Comparison of ENCODE assay signal across 1 cellular context in the genomic region with DNA sequence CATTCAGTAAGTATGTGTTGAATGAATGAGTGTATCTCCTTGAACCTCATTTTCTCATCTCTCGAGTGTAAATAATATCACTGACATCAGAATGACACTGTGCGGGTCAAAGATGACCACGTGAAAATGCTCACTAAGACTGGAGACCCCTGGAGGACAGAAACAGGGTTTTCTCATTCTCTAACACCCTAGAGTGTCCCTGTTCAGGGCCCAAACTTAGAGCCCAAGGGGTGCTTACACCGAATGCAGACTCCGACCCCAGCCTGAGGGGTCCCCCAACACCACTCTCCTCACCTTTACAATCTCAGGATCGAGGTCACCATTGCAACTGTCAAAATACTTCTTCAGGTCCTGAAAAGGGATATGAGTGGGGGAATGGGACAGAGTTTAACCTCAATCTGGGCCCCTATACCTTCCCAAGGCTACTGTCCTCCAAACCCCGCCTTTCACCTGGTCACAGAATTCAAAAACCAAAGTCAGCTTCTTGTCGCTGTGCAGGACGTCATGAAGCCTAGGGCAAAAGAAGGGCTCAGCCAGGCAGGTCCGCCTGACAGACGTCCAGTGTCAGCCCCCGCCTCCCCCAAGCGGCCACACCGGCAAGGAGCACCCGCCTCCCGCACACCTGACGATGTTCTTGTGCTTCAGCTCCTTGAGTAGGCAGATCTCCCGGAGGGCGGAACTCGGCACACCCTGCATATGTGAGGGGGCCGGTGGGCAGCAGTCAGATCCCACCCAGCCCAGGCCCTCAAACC.
A peak's percentile ranks its signal among the peaks of the same experiment; 100 is the strongest.
TF ChIP-seq lines count a peak whose summit lies in the region.

No MANE protein-coding gene starts in this region.

TF ChIP-seq in K562, 482 proteins besides CTCF, POLR2A, EP300 and RAD21 (continued from another document):
- TF ChIP-seq, protein P1, sequence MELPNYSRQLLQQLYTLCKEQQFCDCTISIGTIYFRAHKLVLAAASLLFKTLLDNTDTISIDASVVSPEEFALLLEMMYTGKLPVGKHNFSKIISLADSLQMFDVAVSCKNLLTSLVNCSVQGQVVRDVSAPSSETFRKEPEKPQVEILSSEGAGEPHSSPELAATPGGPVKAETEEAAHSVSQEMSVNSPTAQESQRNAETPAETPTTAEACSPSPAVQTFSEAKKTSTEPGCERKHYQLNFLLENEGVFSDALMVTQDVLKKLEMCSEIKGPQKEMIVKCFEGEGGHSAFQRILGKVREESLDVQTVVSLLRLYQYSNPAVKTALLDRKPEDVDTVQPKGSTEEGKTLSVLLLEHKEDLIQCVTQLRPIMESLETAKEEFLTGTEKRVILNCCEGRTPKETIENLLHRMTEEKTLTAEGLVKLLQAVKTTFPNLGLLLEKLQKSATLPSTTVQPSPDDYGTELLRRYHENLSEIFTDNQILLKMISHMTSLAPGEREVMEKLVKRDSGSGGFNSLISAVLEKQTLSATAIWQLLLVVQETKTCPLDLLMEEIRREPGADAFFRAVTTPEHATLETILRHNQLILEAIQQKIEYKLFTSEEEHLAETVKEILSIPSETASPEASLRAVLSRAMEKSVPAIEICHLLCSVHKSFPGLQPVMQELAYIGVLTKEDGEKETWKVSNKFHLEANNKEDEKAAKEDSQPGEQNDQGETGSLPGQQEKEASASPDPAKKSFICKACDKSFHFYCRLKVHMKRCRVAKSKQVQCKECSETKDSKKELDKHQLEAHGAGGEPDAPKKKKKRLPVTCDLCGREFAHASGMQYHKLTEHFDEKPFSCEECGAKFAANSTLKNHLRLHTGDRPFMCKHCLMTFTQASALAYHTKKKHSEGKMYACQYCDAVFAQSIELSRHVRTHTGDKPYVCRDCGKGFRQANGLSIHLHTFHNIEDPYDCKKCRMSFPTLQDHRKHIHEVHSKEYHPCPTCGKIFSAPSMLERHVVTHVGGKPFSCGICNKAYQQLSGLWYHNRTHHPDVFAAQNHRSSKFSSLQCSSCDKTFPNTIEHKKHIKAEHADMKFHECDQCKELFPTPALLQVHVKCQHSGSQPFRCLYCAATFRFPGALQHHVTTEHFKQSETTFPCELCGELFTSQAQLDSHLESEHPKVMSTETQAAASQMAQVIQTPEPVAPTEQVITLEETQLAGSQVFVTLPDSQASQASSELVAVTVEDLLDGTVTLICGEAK (IDR thresholded peaks at IDR 0.05) = no peak
- TF ChIP-seq, protein P1 (CRISPR knock-in tag; IDR thresholded peaks at IDR 0.05) = no peak
- TF ChIP-seq, protein P2, sequence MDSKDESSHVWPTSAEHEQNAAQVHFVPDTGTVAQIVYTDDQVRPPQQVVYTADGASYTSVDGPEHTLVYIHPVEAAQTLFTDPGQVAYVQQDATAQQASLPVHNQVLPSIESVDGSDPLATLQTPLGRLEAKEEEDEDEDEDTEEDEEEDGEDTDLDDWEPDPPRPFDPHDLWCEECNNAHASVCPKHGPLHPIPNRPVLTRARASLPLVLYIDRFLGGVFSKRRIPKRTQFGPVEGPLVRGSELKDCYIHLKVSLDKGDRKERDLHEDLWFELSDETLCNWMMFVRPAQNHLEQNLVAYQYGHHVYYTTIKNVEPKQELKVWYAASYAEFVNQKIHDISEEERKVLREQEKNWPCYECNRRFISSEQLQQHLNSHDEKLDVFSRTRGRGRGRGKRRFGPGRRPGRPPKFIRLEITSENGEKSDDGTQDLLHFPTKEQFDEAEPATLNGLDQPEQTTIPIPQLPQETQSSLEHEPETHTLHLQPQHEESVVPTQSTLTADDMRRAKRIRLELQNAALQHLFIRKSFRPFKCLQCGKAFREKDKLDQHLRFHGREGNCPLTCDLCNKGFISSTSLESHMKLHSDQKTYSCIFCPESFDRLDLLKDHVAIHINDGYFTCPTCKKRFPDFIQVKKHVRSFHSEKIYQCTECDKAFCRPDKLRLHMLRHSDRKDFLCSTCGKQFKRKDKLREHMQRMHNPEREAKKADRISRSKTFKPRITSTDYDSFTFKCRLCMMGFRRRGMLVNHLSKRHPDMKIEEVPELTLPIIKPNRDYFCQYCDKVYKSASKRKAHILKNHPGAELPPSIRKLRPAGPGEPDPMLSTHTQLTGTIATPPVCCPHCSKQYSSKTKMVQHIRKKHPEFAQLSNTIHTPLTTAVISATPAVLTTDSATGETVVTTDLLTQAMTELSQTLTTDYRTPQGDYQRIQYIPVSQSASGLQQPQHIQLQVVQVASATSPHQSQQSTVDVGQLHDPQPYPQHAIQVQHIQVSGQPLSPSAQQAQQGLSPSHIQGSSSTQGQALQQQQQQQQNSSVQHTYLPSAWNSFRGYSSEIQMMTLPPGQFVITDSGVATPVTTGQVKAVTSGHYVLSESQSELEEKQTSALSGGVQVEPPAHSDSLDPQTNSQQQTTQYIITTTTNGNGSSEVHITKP (IDR thresholded peaks at IDR 0.05; ENCODE audit: partially characterized antibody) = peak; percentile 29
- TF ChIP-seq, protein P3, sequence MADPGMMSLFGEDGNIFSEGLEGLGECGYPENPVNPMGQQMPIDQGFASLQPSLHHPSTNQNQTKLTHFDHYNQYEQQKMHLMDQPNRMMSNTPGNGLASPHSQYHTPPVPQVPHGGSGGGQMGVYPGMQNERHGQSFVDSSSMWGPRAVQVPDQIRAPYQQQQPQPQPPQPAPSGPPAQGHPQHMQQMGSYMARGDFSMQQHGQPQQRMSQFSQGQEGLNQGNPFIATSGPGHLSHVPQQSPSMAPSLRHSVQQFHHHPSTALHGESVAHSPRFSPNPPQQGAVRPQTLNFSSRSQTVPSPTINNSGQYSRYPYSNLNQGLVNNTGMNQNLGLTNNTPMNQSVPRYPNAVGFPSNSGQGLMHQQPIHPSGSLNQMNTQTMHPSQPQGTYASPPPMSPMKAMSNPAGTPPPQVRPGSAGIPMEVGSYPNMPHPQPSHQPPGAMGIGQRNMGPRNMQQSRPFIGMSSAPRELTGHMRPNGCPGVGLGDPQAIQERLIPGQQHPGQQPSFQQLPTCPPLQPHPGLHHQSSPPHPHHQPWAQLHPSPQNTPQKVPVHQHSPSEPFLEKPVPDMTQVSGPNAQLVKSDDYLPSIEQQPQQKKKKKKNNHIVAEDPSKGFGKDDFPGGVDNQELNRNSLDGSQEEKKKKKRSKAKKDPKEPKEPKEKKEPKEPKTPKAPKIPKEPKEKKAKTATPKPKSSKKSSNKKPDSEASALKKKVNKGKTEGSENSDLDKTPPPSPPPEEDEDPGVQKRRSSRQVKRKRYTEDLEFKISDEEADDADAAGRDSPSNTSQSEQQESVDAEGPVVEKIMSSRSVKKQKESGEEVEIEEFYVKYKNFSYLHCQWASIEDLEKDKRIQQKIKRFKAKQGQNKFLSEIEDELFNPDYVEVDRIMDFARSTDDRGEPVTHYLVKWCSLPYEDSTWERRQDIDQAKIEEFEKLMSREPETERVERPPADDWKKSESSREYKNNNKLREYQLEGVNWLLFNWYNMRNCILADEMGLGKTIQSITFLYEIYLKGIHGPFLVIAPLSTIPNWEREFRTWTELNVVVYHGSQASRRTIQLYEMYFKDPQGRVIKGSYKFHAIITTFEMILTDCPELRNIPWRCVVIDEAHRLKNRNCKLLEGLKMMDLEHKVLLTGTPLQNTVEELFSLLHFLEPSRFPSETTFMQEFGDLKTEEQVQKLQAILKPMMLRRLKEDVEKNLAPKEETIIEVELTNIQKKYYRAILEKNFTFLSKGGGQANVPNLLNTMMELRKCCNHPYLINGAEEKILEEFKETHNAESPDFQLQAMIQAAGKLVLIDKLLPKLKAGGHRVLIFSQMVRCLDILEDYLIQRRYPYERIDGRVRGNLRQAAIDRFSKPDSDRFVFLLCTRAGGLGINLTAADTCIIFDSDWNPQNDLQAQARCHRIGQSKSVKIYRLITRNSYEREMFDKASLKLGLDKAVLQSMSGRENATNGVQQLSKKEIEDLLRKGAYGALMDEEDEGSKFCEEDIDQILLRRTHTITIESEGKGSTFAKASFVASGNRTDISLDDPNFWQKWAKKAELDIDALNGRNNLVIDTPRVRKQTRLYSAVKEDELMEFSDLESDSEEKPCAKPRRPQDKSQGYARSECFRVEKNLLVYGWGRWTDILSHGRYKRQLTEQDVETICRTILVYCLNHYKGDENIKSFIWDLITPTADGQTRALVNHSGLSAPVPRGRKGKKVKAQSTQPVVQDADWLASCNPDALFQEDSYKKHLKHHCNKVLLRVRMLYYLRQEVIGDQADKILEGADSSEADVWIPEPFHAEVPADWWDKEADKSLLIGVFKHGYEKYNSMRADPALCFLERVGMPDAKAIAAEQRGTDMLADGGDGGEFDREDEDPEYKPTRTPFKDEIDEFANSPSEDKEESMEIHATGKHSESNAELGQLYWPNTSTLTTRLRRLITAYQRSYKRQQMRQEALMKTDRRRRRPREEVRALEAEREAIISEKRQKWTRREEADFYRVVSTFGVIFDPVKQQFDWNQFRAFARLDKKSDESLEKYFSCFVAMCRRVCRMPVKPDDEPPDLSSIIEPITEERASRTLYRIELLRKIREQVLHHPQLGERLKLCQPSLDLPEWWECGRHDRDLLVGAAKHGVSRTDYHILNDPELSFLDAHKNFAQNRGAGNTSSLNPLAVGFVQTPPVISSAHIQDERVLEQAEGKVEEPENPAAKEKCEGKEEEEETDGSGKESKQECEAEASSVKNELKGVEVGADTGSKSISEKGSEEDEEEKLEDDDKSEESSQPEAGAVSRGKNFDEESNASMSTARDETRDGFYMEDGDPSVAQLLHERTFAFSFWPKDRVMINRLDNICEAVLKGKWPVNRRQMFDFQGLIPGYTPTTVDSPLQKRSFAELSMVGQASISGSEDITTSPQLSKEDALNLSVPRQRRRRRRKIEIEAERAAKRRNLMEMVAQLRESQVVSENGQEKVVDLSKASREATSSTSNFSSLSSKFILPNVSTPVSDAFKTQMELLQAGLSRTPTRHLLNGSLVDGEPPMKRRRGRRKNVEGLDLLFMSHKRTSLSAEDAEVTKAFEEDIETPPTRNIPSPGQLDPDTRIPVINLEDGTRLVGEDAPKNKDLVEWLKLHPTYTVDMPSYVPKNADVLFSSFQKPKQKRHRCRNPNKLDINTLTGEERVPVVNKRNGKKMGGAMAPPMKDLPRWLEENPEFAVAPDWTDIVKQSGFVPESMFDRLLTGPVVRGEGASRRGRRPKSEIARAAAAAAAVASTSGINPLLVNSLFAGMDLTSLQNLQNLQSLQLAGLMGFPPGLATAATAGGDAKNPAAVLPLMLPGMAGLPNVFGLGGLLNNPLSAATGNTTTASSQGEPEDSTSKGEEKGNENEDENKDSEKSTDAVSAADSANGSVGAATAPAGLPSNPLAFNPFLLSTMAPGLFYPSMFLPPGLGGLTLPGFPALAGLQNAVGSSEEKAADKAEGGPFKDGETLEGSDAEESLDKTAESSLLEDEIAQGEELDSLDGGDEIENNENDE (IDR thresholded peaks at IDR 0.05; ENCODE audit: low read depth, low read length) = no peak
- TF ChIP-seq, protein P4, sequence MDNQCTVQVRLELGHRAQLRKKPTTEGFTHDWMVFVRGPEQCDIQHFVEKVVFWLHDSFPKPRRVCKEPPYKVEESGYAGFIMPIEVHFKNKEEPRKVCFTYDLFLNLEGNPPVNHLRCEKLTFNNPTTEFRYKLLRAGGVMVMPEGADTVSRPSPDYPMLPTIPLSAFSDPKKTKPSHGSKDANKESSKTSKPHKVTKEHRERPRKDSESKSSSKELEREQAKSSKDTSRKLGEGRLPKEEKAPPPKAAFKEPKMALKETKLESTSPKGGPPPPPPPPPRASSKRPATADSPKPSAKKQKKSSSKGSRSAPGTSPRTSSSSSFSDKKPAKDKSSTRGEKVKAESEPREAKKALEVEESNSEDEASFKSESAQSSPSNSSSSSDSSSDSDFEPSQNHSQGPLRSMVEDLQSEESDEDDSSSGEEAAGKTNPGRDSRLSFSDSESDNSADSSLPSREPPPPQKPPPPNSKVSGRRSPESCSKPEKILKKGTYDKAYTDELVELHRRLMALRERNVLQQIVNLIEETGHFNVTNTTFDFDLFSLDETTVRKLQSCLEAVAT (IDR thresholded peaks at IDR 0.05) = no peak
- TF ChIP-seq HNRNPUL1 (IDR thresholded peaks at IDR 0.05; ENCODE audit: low read length) = no peak
- TF ChIP-seq MAFG (tag; conservative IDR thresholded peaks at IDR 0.05) = no peak
- TF ChIP-seq ZNF121 (CRISPR knock-in tag; conservative IDR thresholded peaks at IDR 0.05) = no peak
- no peak for TF ChIP-seq TBP (optimal IDR thresholded peaks at IDR 0.05; ENCODE audit: low read depth, low read length)
- TF ChIP-seq, protein P5, sequence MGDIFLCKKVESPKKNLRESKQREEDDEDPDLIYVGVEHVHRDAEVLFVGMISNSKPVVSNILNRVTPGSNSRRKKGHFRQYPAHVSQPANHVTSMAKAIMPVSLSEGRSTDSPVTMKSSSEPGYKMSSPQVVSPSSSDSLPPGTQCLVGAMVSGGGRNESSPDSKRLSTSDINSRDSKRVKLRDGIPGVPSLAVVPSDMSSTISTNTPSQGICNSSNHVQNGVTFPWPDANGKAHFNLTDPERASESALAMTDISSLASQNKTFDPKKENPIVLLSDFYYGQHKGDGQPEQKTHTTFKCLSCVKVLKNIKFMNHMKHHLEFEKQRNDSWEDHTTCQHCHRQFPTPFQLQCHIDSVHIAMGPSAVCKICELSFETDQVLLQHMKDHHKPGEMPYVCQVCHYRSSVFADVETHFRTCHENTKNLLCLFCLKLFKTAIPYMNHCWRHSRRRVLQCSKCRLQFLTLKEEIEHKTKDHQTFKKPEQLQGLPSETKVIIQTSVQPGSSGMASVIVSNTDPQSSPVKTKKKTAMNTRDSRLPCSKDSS (IDR thresholded peaks at IDR 0.05; ENCODE audit: low read depth, partially characterized antibody) = no peak
- TF ChIP-seq KLF10 (CRISPR knock-in tag; IDR thresholded peaks at IDR 0.05) = no peak
